Comparison of ENCODE assay signal across 9 cellular contexts in the genomic region with DNA sequence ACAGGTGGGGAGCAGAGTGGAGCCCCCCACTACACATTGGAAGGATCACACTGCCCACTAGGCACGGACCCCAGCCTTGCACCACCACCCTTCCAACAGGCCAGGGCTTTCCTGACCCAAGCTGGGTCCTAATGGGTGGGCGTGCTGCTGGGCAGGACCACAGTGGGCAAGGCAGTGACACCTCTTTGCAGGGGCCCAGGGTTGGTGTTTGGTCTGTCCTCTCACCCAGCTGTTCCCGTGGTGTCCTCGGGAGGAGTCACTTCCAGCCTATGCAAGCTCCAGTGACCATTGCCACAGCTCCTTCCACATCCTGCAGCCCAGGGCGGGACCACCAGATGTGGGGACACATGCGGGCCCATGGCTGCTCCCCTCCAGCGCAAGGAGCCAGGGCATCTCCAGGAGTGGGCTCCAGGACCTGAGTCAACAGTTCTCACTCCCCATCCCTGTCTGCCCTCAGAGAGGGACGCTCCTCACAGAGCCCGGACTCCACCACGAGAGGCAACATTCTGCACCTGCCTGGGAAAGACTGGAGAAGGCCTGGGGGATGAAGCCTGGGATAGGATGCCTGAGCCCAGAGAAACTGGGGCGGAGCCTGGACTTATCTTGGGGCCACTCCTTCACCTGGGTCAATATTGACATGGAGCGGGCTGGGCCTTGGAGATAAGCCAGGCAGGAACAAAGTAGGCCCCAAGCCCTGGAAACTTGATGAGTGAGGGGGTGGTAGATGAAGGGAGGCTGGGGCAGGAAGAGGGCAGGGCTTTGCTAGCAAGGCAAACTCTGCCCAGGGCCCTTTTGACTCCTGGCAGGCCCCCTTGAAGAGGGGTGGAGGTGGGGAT. TPM values are rescaled to one million over a fixed set of nuclear protein-coding genes. Genes with fewer than 3 reads are reported as not detected.
A peak's percentile ranks its signal among the peaks of the same experiment; 100 is the strongest.
DNase-seq lines count a peak whose midpoint lies in the region; ATAC-seq and TF ChIP-seq lines count a peak whose summit lies in the region.
"Had no signal": no experiment of that assay in that cellular context is flagged by ENCODE, and none has a peak within 500 bp of the region (broad histone marks: within the 10 kb centered on the region; RNA-seq: fewer than 3 reads in every experiment).

No MANE protein-coding gene starts in this region.

- peak overlapping the region; percentile 83 for H3K27ac Mint-ChIP-seq in Caco-2 (ENCODE audit: unreplicated experiment)
- H3K27ac Mint-ChIP-seq in endodermal cell: peak overlapping the region; percentile 66
- H3K27ac Mint-ChIP-seq: natural killer cell treated with Interleukin-12 subunit alpha and Interleukin-12 subunit beta and Interleukin-15 and Interleukin-18, amount 100 ng/mL, for 72 hours had no signal

- H2BK120ac ChIP-seq in neuronal stem cell (ENCODE audit: low read depth, low read length): peak overlapping the region; percentile 20

- H3K23ac ChIP-seq in neuronal stem cell (ENCODE audit: low read depth, low read length, poor library complexity): peak overlapping the region; percentile 85

- no peak overlapping the region for H3K4me2 ChIP-seq in neuronal stem cell (ENCODE audit: insufficient read depth, low read length, poor library complexity, severe bottlenecking)

- peak overlapping the region; percentile 72 for H3K18ac ChIP-seq in neuronal stem cell (ENCODE audit: low read length)

- no peaks in the 10 kb centered on the region for H3K9me3 Mint-ChIP-seq in Caco-2 (ENCODE audit: unreplicated experiment)
- H3K9me3 Mint-ChIP-seq in endodermal cell: no peaks in the 10 kb centered on the region
- H3K9me3 Mint-ChIP-seq: natural killer cell treated with Interleukin-12 subunit alpha and Interleukin-12 subunit beta and Interleukin-15 and Interleukin-18, amount 100 ng/mL, for 72 hours had no signal

- H2BK12ac ChIP-seq in neuronal stem cell (ENCODE audit: low read length): no peak overlapping the region

- peak overlapping the region; percentile 64 for H3K14ac ChIP-seq in neuronal stem cell (ENCODE audit: low read length)

- no peaks in the 10 kb centered on the region for H3K27me3 Mint-ChIP-seq in Caco-2 (ENCODE audit: insufficient read depth, unreplicated experiment)
- no peaks in the 10 kb centered on the region for H3K27me3 Mint-ChIP-seq in endodermal cell (ENCODE audit: insufficient read depth)
- H3K27me3 Mint-ChIP-seq: natural killer cell treated with Interleukin-12 subunit alpha and Interleukin-12 subunit beta and Interleukin-15 and Interleukin-18, amount 100 ng/mL, for 72 hours had no signal

- H3K36me3 ChIP-seq in Caco-2 (ENCODE audit: control insufficient read depth, insufficient read depth, low read length): 0 out of 2 replicates have a peak, but pooled peaks cover under 1% of the 10 kb centered on the region
- peaks cover 5% of the 10 kb centered on the region for H3K36me3 ChIP-seq in endodermal cell (ENCODE audit: control insufficient read depth, insufficient read depth, low read length)
- H3K36me3 ChIP-seq in neuronal stem cell (replicated peaks in 1 of 2; ENCODE audit: control insufficient read depth in 2 of 2, insufficient read depth in 2 of 2, low read length in 2 of 2): peaks cover 1 to 24% of the 10 kb centered on the region in 2 donors
- no peaks in the 10 kb centered on the region for H3K36me3 ChIP-seq in A673 (ENCODE audit: insufficient read depth, low read length, poor library complexity, severe bottlenecking)

- CTCF ChIA-PET in Caco-2 (lab: Charles Lee) (interaction anchor here (1.7 to 3.2 kb wide), 3 partner anchors 10 to 22 kb away, joined by 7 to 13 read pairs (median 12); no protein-coding TSS in a partner anchor), A673 (lab: Charles Lee) (no interaction called here)

- H3K27me3 ChIP-seq in Caco-2 (replicated peaks; ENCODE audit: control insufficient read depth, insufficient read depth, low read length) (no peaks in the 10 kb centered on the region), endodermal cell (ENCODE audit: control insufficient read depth, insufficient read depth, low read length, poor library complexity, severe bottlenecking) (no peaks in the 10 kb centered on the region), neuronal stem cell (ENCODE audit: control insufficient read depth in 3 of 3, insufficient read depth in 3 of 3, low read depth in 1 of 3, low read length in 3 of 3) (peaks cover 0 to 27% (median 0%) of the 10 kb centered on the region in 3 experiments), A673 (replicated peaks; ENCODE audit: insufficient read depth, low read depth, low read length, poor library complexity) (no peaks in the 10 kb centered on the region)

- BruUV-seq in Caco-2 (replicated peaks; lab: Mats Ljungman, UMichigan) (TSS peak; percentile 70), A673 (replicated peaks; lab: Mats Ljungman, UMichigan) (no TSS peak)

- H3K4me1 ChIP-seq in Caco-2: peaks cover 78% of the 10 kb centered on the region
- H3K4me1 ChIP-seq in endodermal cell (ENCODE audit: control insufficient read depth, insufficient read depth, low read length): peaks cover 13% of the 10 kb centered on the region
- H3K4me1 ChIP-seq in neuronal stem cell (ENCODE audit: control insufficient read depth in 2 of 2, insufficient read depth in 1 of 2, low read depth in 1 of 2, low read length in 2 of 2): no peaks in the 10 kb centered on the region
- no peaks in the 10 kb centered on the region for H3K4me1 ChIP-seq in A673 (ENCODE audit: insufficient read depth, low read length, poor library complexity, severe bottlenecking)

- no peak overlapping the region for H4K91ac ChIP-seq in neuronal stem cell (ENCODE audit: low read depth, low read length, poor library complexity)

- H3K9me3 ChIP-seq in Caco-2 (no peaks in the 10 kb centered on the region), endodermal cell (ENCODE audit: control insufficient read depth, low read length) (no peaks in the 10 kb centered on the region), neuronal stem cell (replicated peaks in 1 of 2; ENCODE audit: control insufficient read depth in 2 of 2, insufficient read depth in 1 of 2, low read depth in 1 of 2, low read length in 2 of 2) (no peaks in the 10 kb centered on the region), A673 (ENCODE audit: low read depth, low read length, poor library complexity, severe bottlenecking) (no peaks in the 10 kb centered on the region)

- H3K27ac ChIP-seq in endodermal cell (ENCODE audit: low read depth, low read length): no peak overlapping the region
- no peak overlapping the region for H3K27ac ChIP-seq in neuronal stem cell (replicated peaks; ENCODE audit: low read length)
- no peak overlapping the region for H3K27ac ChIP-seq in A673 (ENCODE audit: low read depth, low read length, poor library complexity, severe bottlenecking)

- DNase-seq in Caco-2 (peak; percentile 96 to 98), HuH-7.5 (ENCODE audit: low spot score) (peak; percentile 77), endodermal cell (peak; percentile 86), neuronal stem cell (ENCODE audit: low spot score) (no peak), anterior cingulate cortex (lab: John Stamatoyannopoulos, UW) (no peak), A673 (ENCODE audit: low spot score) (no peak)

- H3K4me3 Mint-ChIP-seq in Caco-2 (ENCODE audit: unreplicated experiment) (peak overlapping the region; percentile 59), endodermal cell (no peak overlapping the region)
- H3K4me3 Mint-ChIP-seq: natural killer cell treated with Interleukin-12 subunit alpha and Interleukin-12 subunit beta and Interleukin-15 and Interleukin-18, amount 100 ng/mL, for 72 hours had no signal

- TF ChIP-seq CTCF in Caco-2 (IDR thresholded peaks at IDR 0.05; ENCODE audit: insufficient read depth in 1 of 2, low read depth in 1 of 2, low read length in 1 of 2, severe bottlenecking in 1 of 2, unreplicated experiment in 1 of 2): peak in 1 of 2 experiments; percentile 24
- TF ChIP-seq CTCF in endodermal cell (conservative IDR thresholded peaks at IDR 0.05): peak; percentile 16
- TF ChIP-seq CTCF in A673 (conservative IDR thresholded peaks at IDR 0.05; ENCODE audit: low read depth, low read length): no peak

- no peak overlapping the region for H2BK5ac ChIP-seq in neuronal stem cell (ENCODE audit: low read length)

- 75 to 87% methylated on average over 5 to 12 of the region's 12 CpGs for WGBS in endodermal cell (ENCODE audit: insufficient coverage in 1 of 2, insufficient read length in 1 of 2), 2 experiments
- no CpG with 5 or more reads among the region's 12 CpGs for WGBS in neuronal stem cell (ENCODE audit: extremely low coverage in 2 of 2, insufficient read length in 2 of 2, insufficient replicate concordance in 1 of 2), 2 donors

- no peak overlapping the region for H2BK15ac ChIP-seq in neuronal stem cell (ENCODE audit: low read length)

- H3K9ac ChIP-seq in endodermal cell (ENCODE audit: extremely low read depth, low read length, poor library complexity, severe bottlenecking) (no peak overlapping the region), neuronal stem cell (ENCODE audit: low read depth, low read length, poor library complexity) (peak overlapping the region; percentile 13)

- ATAC-seq in HG03039 (IDR thresholded peaks at IDR 0.05; ENCODE audit: unreplicated experiment): no peak
- ATAC-seq in GM19455 (IDR thresholded peaks at IDR 0.05; ENCODE audit: unreplicated experiment): no peak
- ATAC-seq: natural killer cell treated with Interleukin-12 subunit alpha and Interleukin-12 subunit beta and Interleukin-15 and Interleukin-18, amount 100 ng/mL, for 72 hours had no signal

- no peaks in the 10 kb centered on the region for H3K79me1 ChIP-seq in neuronal stem cell (ENCODE audit: low read depth, low read length)

- peak overlapping the region; percentile 13 for H3K4me3 ChIP-seq in Caco-2 (ENCODE audit: low read depth, low read length)
- no peak overlapping the region for H3K4me3 ChIP-seq in endodermal cell (ENCODE audit: low read length)
- H3K4me3 ChIP-seq in neuronal stem cell (ENCODE audit: low read length in 2 of 2): no peak overlapping the region
- no peak overlapping the region for H3K4me3 ChIP-seq in A673 (ENCODE audit: low read depth, low read length, poor library complexity, severe bottlenecking)

- H3K36me3 Mint-ChIP-seq in Caco-2 (ENCODE audit: insufficient read depth, unreplicated experiment): peaks cover 47% of the 10 kb centered on the region
- no peaks in the 10 kb centered on the region for H3K36me3 Mint-ChIP-seq in endodermal cell (ENCODE audit: low read depth)
- H3K36me3 Mint-ChIP-seq: natural killer cell treated with Interleukin-12 subunit alpha and Interleukin-12 subunit beta and Interleukin-15 and Interleukin-18, amount 100 ng/mL, for 72 hours had no signal

- peak overlapping the region; percentile 85 for H2AK5ac ChIP-seq in neuronal stem cell (ENCODE audit: low read depth, low read length)

- H4K8ac ChIP-seq in neuronal stem cell (ENCODE audit: low read depth, low read length): no peak overlapping the region

- H2AFZ ChIP-seq in neuronal stem cell (ENCODE audit: low read length): no peak overlapping the region

- H3K4me1 Mint-ChIP-seq in Caco-2 (ENCODE audit: low read depth, unreplicated experiment) (peaks cover 58% of the 10 kb centered on the region), endodermal cell (peaks cover 44% of the 10 kb centered on the region)

- POLR2A ChIA-PET in Caco-2 (lab: Charles Lee) (no interaction called here), A673 (lab: Charles Lee; ENCODE audit: low non-redundant PET) (no interaction called here)

- H3K4ac ChIP-seq in neuronal stem cell (ENCODE audit: low read length): no peak overlapping the region

- intact Hi-C loops in Caco-2 (cut with micrococcal nuclease; ENCODE audit: unreplicated experiment): no loop called here
- intact Hi-C loops in A673 (cut with micrococcal nuclease; ENCODE audit: unreplicated experiment): no loop called here

RNA-seq across cellular contexts. Expression of a gene that starts 3.9 kb away (rescaled TPM):
- total RNA-seq in Caco-2 (2022) (11.7 and 12.2 TPM in 2 replicates), endodermal cell (10 to 100 TPM; 16.0 to 21.3 TPM), A673 (2021) (2.9 and 4.2 TPM in 2 replicates)
- polyA plus RNA-seq in endodermal cell (2013, experiment 1 of 2): 4.4 TPM
- polyA plus RNA-seq in endodermal cell (2013, experiment 2 of 2): 3.5 TPM
- polyA plus RNA-seq in neuronal stem cell (2013, experiment 1 of 2): 2.0 TPM
- polyA plus RNA-seq in neuronal stem cell (2013, experiment 2 of 2): 1.7 TPM

RNA-seq across cellular contexts. Expression of a gene that starts 42.7 kb away (rescaled TPM):
- total RNA-seq in Caco-2 (2022) (7.9 and 9.7 TPM in 2 replicates), endodermal cell (10 to 100 TPM; 54.3 to 66.6 TPM), A673 (2021) (1.1 and 4.1 TPM in 2 replicates)
- 45.4 TPM for polyA plus RNA-seq in endodermal cell (2013, experiment 1 of 2)
- polyA plus RNA-seq in endodermal cell (2013, experiment 2 of 2): 46.2 TPM
- polyA plus RNA-seq in neuronal stem cell (2013, experiment 1 of 2): 41.7 TPM
- polyA plus RNA-seq in neuronal stem cell (2013, experiment 2 of 2): 41.2 TPM

RNA-seq across cellular contexts. Expression of a gene that starts 52.3 kb away (rescaled TPM):
- total RNA-seq in Caco-2 (2022) (0.11 and 0.35 TPM in 2 replicates), endodermal cell (1 to 10 TPM; 3.9 to 6.0 TPM), A673 (2021) (not detected in 2 replicates)
- 1.5 TPM for polyA plus RNA-seq in endodermal cell (2013, experiment 1 of 2)
- 0.83 TPM for polyA plus RNA-seq in endodermal cell (2013, experiment 2 of 2)
- 2.5 TPM for polyA plus RNA-seq in neuronal stem cell (2013, experiment 1 of 2)
- polyA plus RNA-seq in neuronal stem cell (2013, experiment 2 of 2): 2.5 TPM

Comparison
In these comparisons a context has a peak if more than half of its experiments do, and no peak if none do; other contexts are left out.
1. DNase-seq: peak in Caco-2 (2 of 2), HuH-7.5 (single experiment) and endodermal cell (single experiment); none in neuronal stem cell (single experiment), anterior cingulate cortex (0 of 58) and A673 (single experiment).